ENCODE assay signal across 29 cellular contexts in the genomic region with DNA sequence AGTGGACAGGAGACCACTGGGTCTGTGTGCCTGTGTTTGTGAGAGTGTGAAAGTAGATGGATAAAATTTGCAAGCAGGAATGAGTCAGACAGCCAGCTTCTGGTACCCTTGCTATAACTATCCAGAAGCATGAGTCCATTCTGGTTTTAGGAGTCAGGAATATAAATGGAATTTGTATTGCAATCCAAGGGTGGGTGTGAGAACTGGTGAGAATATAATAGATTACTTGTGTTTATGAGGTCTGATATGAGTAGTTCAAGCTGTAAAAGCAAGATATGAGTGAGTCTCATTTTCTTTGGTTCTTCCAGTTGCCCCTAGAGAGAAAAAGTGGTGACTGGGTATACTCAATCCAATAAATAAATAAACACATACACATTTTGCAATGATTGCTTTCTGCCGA.
DNase-seq lines count a peak whose midpoint lies in the region; ATAC-seq and TF ChIP-seq lines count a peak whose summit lies in the region.
"Had no signal": no experiment of that assay in that cellular context is flagged by ENCODE, and none has a peak within 500 bp of the region (broad histone marks: within the 10 kb centered on the region; RNA-seq: fewer than 3 reads in every experiment).

No MANE protein-coding gene starts in this region.

- H4K20me1 ChIP-seq in osteoblast (ENCODE audit: insufficient read depth, low read length) = no peaks in the 10 kb centered on the region
- H4K20me1 ChIP-seq: BLaER1 treated with 17β-estradiol and CSF1 and Interleukin-3, amounts not matched to agents 10 nM and 100 nM had no signal

- H3K79me2 ChIP-seq in osteoblast (ENCODE audit: insufficient read depth, low read length) = no peaks in the 10 kb centered on the region

- H3K4me3 ChIP-seq in AG10803 (ENCODE audit: low read length) (no peak overlapping the region), osteoblast (ENCODE audit: insufficient read depth, low read length) (no peak overlapping the region)
- H3K4me3 ChIP-seq: BLaER1 treated with 17β-estradiol and CSF1 and Interleukin-3, amounts not matched to agents 10 nM and 100 nM; coronary artery; pancreas; SJSA1; stomach; tibial artery had no signal

- peak overlapping the region; percentile 20 for H3K27ac ChIP-seq in osteoblast (ENCODE audit: low read depth, low read length)
- H3K27ac ChIP-seq: BLaER1 treated with 17β-estradiol and CSF1 and Interleukin-3, amounts not matched to agents 10 nM and 100 nM; coronary artery; pancreas; SJSA1; stomach; tibial artery had no signal

- peaks cover 6% of the 10 kb centered on the region for H3K9me3 ChIP-seq in osteoblast (ENCODE audit: low read depth, low read length)
- H3K9me3 ChIP-seq: pancreas, SJSA1 had no signal

- H3K36me3 ChIP-seq in osteoblast (ENCODE audit: insufficient read depth, low read length) = no peaks in the 10 kb centered on the region
- H3K36me3 ChIP-seq: BLaER1 treated with 17β-estradiol and CSF1 and Interleukin-3, amounts not matched to agents 10 nM and 100 nM; pancreas; SJSA1; stomach; tibial artery had no signal

- peaks cover 20% of the 10 kb centered on the region for H3K4me1 ChIP-seq in osteoblast (ENCODE audit: insufficient read depth, low read length)
- H3K4me1 ChIP-seq: pancreas, SJSA1, stomach, tibial artery had no signal

- peaks cover 16% of the 10 kb centered on the region for H3K27me3 ChIP-seq in osteoblast (ENCODE audit: insufficient read depth, low read length)
- H3K27me3 ChIP-seq: BLaER1 treated with 17β-estradiol and CSF1 and Interleukin-3, amounts not matched to agents 10 nM and 100 nM; pancreas; SJSA1; stomach; tibial artery had no signal

- ATAC-seq in HG02973 (IDR thresholded peaks at IDR 0.05; ENCODE audit: unreplicated experiment) = no peak
- no peak for ATAC-seq in left lobe of liver
- ATAC-seq: pancreas had no signal

- TF ChIP-seq CTCF in AG10803 (conservative IDR thresholded peaks at IDR 0.05; ENCODE audit: low read length) (no peak), osteoblast (IDR thresholded peaks at IDR 0.05; ENCODE audit: extremely low read depth, low read depth, low read length) (no peak), GM20000 (IDR thresholded peaks at IDR 0.05; ENCODE audit: extremely low read depth, missing control alignments) (no peak)

- DNase-seq in AG10803 (ENCODE audit: low read depth) = peak; percentile 50
- DNase-seq in HS-27A (ENCODE audit: low read depth) = peak; percentile 30
- DNase-seq in fibroblast of peridontal ligament (ENCODE audit: extremely low read depth) = peak; percentile 58
- DNase-seq in osteoblast (ENCODE audit: insufficient read length, low spot score, missing footprints) = peak; percentile 60
- no peak for DNase-seq in NCI-H748 (lab: John Stamatoyannopoulos, UW; ENCODE audit: unreplicated experiment)
- DNase-seq in GM20000 (ENCODE audit: low spot score) = no peak
- DNase-seq in left lobe of liver (ENCODE audit: low spot score) = no peak
- DNase-seq: activated CD4-positive, alpha-beta T cell treated with anti-CD3 and anti-CD28 coated beads for 48 hours; activated effector memory CD4-positive, alpha-beta T cell treated with Interleukin-2 at 50 U/mL for 16 hours; activated naive CD8-positive, alpha-beta T cell treated with anti-CD3 and anti-CD28 coated beads for 36 hours; aorta; caudate nucleus; effector CD8-positive, alpha-beta T cell; H7; Kasumi-1; mammary epithelial cell; MV-4-11; NCI-H1436 treated with DMSO at 0.1 percent for 48 hours; NCI-H2081 treated with DMSO at 0.1 percent for 48 hours; NCI-H345; NCI-H748 treated with DMSO at 0.1 percent for 48 hours; pancreas; stomach; T-helper 9 cell; tibial artery had no signal

- H2AFZ ChIP-seq in osteoblast (ENCODE audit: low read length) = no peak overlapping the region

- H3K4me2 ChIP-seq in osteoblast (ENCODE audit: insufficient read depth, low read length) = no peak overlapping the region

Comparison
In these comparisons a context has a peak if more than half of its experiments do, and no peak if none do; other contexts are left out.
1. DNase-seq: peak in AG10803 (single experiment), HS-27A (single experiment), fibroblast of peridontal ligament (single experiment) and osteoblast (single experiment); none in NCI-H748 (single experiment), GM20000 (single experiment) and left lobe of liver (single experiment).